10 cellular contexts compared by ENCODE assay signal in genomic region chr6:90425161-90425641, GRCh38.
DNase-seq lines count a peak whose midpoint lies in the region; ATAC-seq, FAIRE-seq and TF ChIP-seq lines count a peak whose summit lies in the region.
"Had no signal": no experiment of that assay in that cellular context is flagged by ENCODE, and none has a peak within 500 bp of the region (broad histone marks: within the 10 kb centered on the region; RNA-seq: fewer than 3 reads in every experiment).

No MANE protein-coding gene starts in this region.

- DNase-seq in activated CD4-positive, alpha-beta T cell treated with anti-CD3 and anti-CD28 coated beads, Interleukin-2, amount 10 ng/mL, durations not matched to agents 24 days and 14 days = peak; percentile 78
- no peak for DNase-seq in activated CD4-positive, alpha-beta T cell treated with anti-CD3 and anti-CD28 coated beads, Interleukin-2, amount 50 U/mL, for 4 hours
- DNase-seq in Karpas-422 (no peak), NCI-H510A treated with DMSO at 0.1 percent for 48 hours (lab: John Stamatoyannopoulos, UW) (no peak), kidney (no peak), D721Med (ENCODE audit: insufficient read length, low spot score) (no peak)
- peak in 1 of 2 donors; percentile 69 for DNase-seq in stimulated activated effector memory CD8-positive, alpha-beta T cell treated with anti-CD3 and anti-CD28 coated beads, Interleukin-12 subunit alpha, Interleukin-12 subunit beta, amount 100 ng/mL, for 72 hours (ENCODE audit: low spot score in 2 of 2)
- DNase-seq: activated gamma-delta T cell had no signal

- H3K4me3 ChIP-seq in Karpas-422 (ENCODE audit: low read length) = peak overlapping the region; percentile 10; the same call in 1 of the 2 replicates
- no peak overlapping the region for H3K4me3 ChIP-seq in kidney (ENCODE audit: low read length in 2 of 2)

- peak overlapping the region; percentile 91 for H3K27ac Mint-ChIP-seq in activated CD4-positive, alpha-beta T cell treated with anti-CD3 and anti-CD28 coated beads, Interleukin-2, amount 10 ng/mL, durations not matched to agents 24 days and 14 days
- peak overlapping the region; percentile 7 for H3K27ac Mint-ChIP-seq in stimulated activated effector memory CD8-positive, alpha-beta T cell treated with anti-CD3 and anti-CD28 coated beads, Interleukin-12 subunit alpha, Interleukin-12 subunit beta, amount 100 ng/mL, for 72 hours

- H2AFZ ChIP-seq in Karpas-422 (ENCODE audit: low read length) = no peak overlapping the region

- H3K27me3 Mint-ChIP-seq in activated CD4-positive, alpha-beta T cell treated with anti-CD3 and anti-CD28 coated beads, Interleukin-2, amount 10 ng/mL, durations not matched to agents 24 days and 14 days = no peaks in the 10 kb centered on the region

- no peaks in the 10 kb centered on the region for H3K27me3 ChIP-seq in Karpas-422 (ENCODE audit: low read length)

- intact Hi-C loops in activated CD4-positive, alpha-beta T cell treated with anti-CD3 and anti-CD28 coated beads, Interleukin-2, amount 10 ng/mL, durations not matched to agents 24 days and 14 days (cut with micrococcal nuclease) = loop anchor here (1.0 kb wide), 8 partner anchors 14 to 346 kb away; no protein-coding TSS in a partner anchor
- intact Hi-C loops in kidney (cut with DNase I) = no loop called here

- H3K4me2 ChIP-seq in Karpas-422 (ENCODE audit: low read depth, low read length, poor library complexity, severe bottlenecking) = peak overlapping the region; percentile 43

- ATAC-seq in HG02642 (IDR thresholded peaks at IDR 0.05; ENCODE audit: poor library complexity, unreplicated experiment) = peak; percentile 95
- ATAC-seq in stimulated activated effector memory CD8-positive, alpha-beta T cell treated with anti-CD3 and anti-CD28 coated beads, Interleukin-12 subunit alpha, Interleukin-12 subunit beta, amount 100 ng/mL, for 72 hours = peak; percentile 96
- ATAC-seq: HCT116 had no signal

- no peaks in the 10 kb centered on the region for H3K79me2 ChIP-seq in Karpas-422 (ENCODE audit: low read length)

- H3K9me3 ChIP-seq in Karpas-422 (ENCODE audit: low read length) (no peaks in the 10 kb centered on the region), kidney (ENCODE audit: control insufficient read depth in 1 of 2, low read length in 2 of 2) (peaks cover 0 to 9% of the 10 kb centered on the region in 2 donors)

- TF ChIP-seq CTCF in kidney (IDR thresholded peaks at IDR 0.05; ENCODE audit: borderline replicate concordance, extremely low read depth, insufficient read depth) (no peak), D721Med (IDR thresholded peaks at IDR 0.05; ENCODE audit: insufficient read depth, missing control alignments) (no peak)

- FAIRE-seq in kidney (lab: Jason Lieb, UNC) = no peak
- FAIRE-seq in D721Med (lab: Jason Lieb, UNC) = no peak

- H3K27ac ChIP-seq in Karpas-422 (ENCODE audit: low read length) = no peak overlapping the region
- H3K27ac ChIP-seq in kidney (ENCODE audit: low read depth in 2 of 2, low read length in 2 of 2) = no peak overlapping the region

- H3K9me3 Mint-ChIP-seq in activated CD4-positive, alpha-beta T cell treated with anti-CD3 and anti-CD28 coated beads, Interleukin-2, amount 10 ng/mL, durations not matched to agents 24 days and 14 days = peaks cover 6% of the 10 kb centered on the region
- peaks cover 6% of the 10 kb centered on the region for H3K9me3 Mint-ChIP-seq in stimulated activated effector memory CD8-positive, alpha-beta T cell treated with anti-CD3 and anti-CD28 coated beads, Interleukin-12 subunit alpha, Interleukin-12 subunit beta, amount 100 ng/mL, for 72 hours

- no peaks in the 10 kb centered on the region for H3K36me3 ChIP-seq in Karpas-422 (ENCODE audit: insufficient read depth, low read length)
- H3K36me3 ChIP-seq in kidney (ENCODE audit: control insufficient read depth in 1 of 2, insufficient read depth in 2 of 2, low read length in 2 of 2) = no peaks in the 10 kb centered on the region

- no peak overlapping the region for H3K9ac ChIP-seq in Karpas-422 (ENCODE audit: low read length)
- H3K9ac ChIP-seq in kidney (ENCODE audit: low read length in 2 of 2) = no peak overlapping the region

- no peaks in the 10 kb centered on the region for H3K9me2 ChIP-seq in Karpas-422 (replicated peaks; ENCODE audit: insufficient read depth, low read length)

- no peaks in the 10 kb centered on the region for H4K20me1 ChIP-seq in Karpas-422 (ENCODE audit: insufficient read depth, low read depth, low read length)

- H3K4me3 Mint-ChIP-seq in activated CD4-positive, alpha-beta T cell treated with anti-CD3 and anti-CD28 coated beads, Interleukin-2, amount 10 ng/mL, durations not matched to agents 24 days and 14 days = peak overlapping the region; percentile 69
- peak overlapping the region; percentile 19 for H3K4me3 Mint-ChIP-seq in stimulated activated effector memory CD8-positive, alpha-beta T cell treated with anti-CD3 and anti-CD28 coated beads, Interleukin-12 subunit alpha, Interleukin-12 subunit beta, amount 100 ng/mL, for 72 hours

- H3K4me1 ChIP-seq in Karpas-422 (ENCODE audit: low read length) (peaks cover 2% of the 10 kb centered on the region), kidney (ENCODE audit: control insufficient read depth in 1 of 2, insufficient read depth in 1 of 2, low read depth in 1 of 2, low read length in 2 of 2) (no peaks in the 10 kb centered on the region)

- H3K36me3 Mint-ChIP-seq in activated CD4-positive, alpha-beta T cell treated with anti-CD3 and anti-CD28 coated beads, Interleukin-2, amount 10 ng/mL, durations not matched to agents 24 days and 14 days (ENCODE audit: low read depth) = peaks cover 12% of the 10 kb centered on the region
- H3K36me3 Mint-ChIP-seq in stimulated activated effector memory CD8-positive, alpha-beta T cell treated with anti-CD3 and anti-CD28 coated beads, Interleukin-12 subunit alpha, Interleukin-12 subunit beta, amount 100 ng/mL, for 72 hours = peaks cover 7% of the 10 kb centered on the region

- peaks cover 24% of the 10 kb centered on the region for H3K4me1 Mint-ChIP-seq in activated CD4-positive, alpha-beta T cell treated with anti-CD3 and anti-CD28 coated beads, Interleukin-2, amount 10 ng/mL, durations not matched to agents 24 days and 14 days
- peaks cover 12% of the 10 kb centered on the region for H3K4me1 Mint-ChIP-seq in stimulated activated effector memory CD8-positive, alpha-beta T cell treated with anti-CD3 and anti-CD28 coated beads, Interleukin-12 subunit alpha, Interleukin-12 subunit beta, amount 100 ng/mL, for 72 hours
